9 cellular contexts compared by ENCODE assay signal in the genomic region with DNA sequence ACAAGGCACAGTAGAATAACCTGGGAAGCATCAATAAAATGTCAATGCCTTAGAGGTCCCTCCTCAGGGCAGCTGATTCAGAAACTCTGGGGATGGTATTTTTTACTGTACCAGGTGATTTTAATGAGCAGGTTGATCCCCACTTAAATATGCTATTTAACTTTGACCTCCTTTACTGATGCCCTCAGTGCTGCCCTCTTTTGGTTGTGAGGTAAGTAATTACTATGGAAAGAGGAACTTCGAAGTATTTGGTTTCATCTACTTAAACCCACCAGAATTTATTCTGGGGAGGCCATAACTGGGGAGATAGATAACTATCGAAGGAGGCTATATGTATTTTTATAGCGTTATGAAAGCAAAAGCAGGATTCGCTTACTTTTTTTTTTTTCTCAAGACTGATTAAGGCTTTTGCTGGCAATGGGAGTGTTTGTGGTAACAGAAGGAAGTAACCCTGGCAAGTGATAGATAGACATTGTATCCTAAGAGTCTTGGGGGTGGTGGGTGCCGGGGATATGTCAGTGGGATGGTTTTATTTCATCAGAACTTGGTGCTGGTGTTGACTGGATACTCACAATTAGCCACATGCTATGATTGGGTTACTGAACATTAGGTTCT.
DNase-seq lines count a peak whose midpoint lies in the region; ATAC-seq, FAIRE-seq and TF ChIP-seq lines count a peak whose summit lies in the region.
"Had no signal": no experiment of that assay in that cellular context is flagged by ENCODE, and none has a peak within 500 bp of the region (broad histone marks: within the 10 kb centered on the region; RNA-seq: fewer than 3 reads in every experiment).

No MANE protein-coding gene starts in this region.

- peak overlapping the region; percentile 6 for H3K9ac ChIP-seq in Loucy (ENCODE audit: low read depth, low read length, poor library complexity, severe bottlenecking)
- no peak overlapping the region for H3K9ac ChIP-seq in astrocyte (ENCODE audit: low read length)

- H3K36me3 ChIP-seq in Loucy (ENCODE audit: insufficient read depth, low read length) (no peaks in the 10 kb centered on the region), astrocyte (ENCODE audit: insufficient read depth, low read length) (no peaks in the 10 kb centered on the region), vagina (no peaks in the 10 kb centered on the region)
- H3K36me3 ChIP-seq in naive thymus-derived CD4-positive, alpha-beta T cell (ENCODE audit: control insufficient read depth in 2 of 3, insufficient read depth in 3 of 3, low read length in 3 of 3), result no peaks in the 10 kb centered on the region

- no peak overlapping the region for H3K27ac Mint-ChIP-seq in astrocyte (ENCODE audit: unreplicated experiment)
- no peak overlapping the region for H3K27ac Mint-ChIP-seq in naive thymus-derived CD4-positive, alpha-beta T cell
- H3K27ac Mint-ChIP-seq: T-cell had no signal

- POLR2A ChIA-PET in HEK293T (lab: Yijun Ruan, JAX), result no interaction called here
- POLR2A ChIA-PET in naive thymus-derived CD4-positive, alpha-beta T cell (lab: Charles Lee), result no interaction called here

- H2AFZ ChIP-seq in Loucy (ENCODE audit: low read length) (peak overlapping the region; percentile 78), astrocyte (ENCODE audit: low read depth, low read length) (no peak overlapping the region)

- no peak overlapping the region for H3K4me3 Mint-ChIP-seq in astrocyte (ENCODE audit: unreplicated experiment)
- H3K4me3 Mint-ChIP-seq in naive thymus-derived CD4-positive, alpha-beta T cell, result peak overlapping the region in 5 of 10 donors; percentile 4 to 65 (median 9)

- H3K27me3 Mint-ChIP-seq in astrocyte (ENCODE audit: low read depth, unreplicated experiment), result peaks cover 2% of the 10 kb centered on the region
- H3K27me3 Mint-ChIP-seq in naive thymus-derived CD4-positive, alpha-beta T cell, result peaks cover 0 to 2% (median 0%) of the 10 kb centered on the region in 5 donors
- H3K27me3 Mint-ChIP-seq: T-cell had no signal

- no peaks in the 10 kb centered on the region for H3K79me2 ChIP-seq in Loucy (ENCODE audit: insufficient read depth, low read length)
- H3K79me2 ChIP-seq in astrocyte (ENCODE audit: insufficient read depth, low read length), result no peaks in the 10 kb centered on the region

- H3K9me2 ChIP-seq in Loucy (replicated peaks; ENCODE audit: low read depth, low read length), result no peaks in the 10 kb centered on the region

- CTCF ChIA-PET in HEK293T (lab: Yijun Ruan, JAX), result interaction anchor here (0.6 to 1.0 kb wide), 3 partner anchors 8 to 170 kb away, joined by 3 read pairs; no protein-coding TSS in a partner anchor
- CTCF ChIA-PET in naive thymus-derived CD4-positive, alpha-beta T cell (lab: Charles Lee), result no interaction called here

- H3K27me3 ChIP-seq in Loucy (ENCODE audit: insufficient read depth, low read length, poor library complexity, severe bottlenecking) (no peaks in the 10 kb centered on the region), astrocyte (ENCODE audit: insufficient read depth, low read length) (no peaks in the 10 kb centered on the region), vagina (no peaks in the 10 kb centered on the region)
- no peaks in the 10 kb centered on the region for H3K27me3 ChIP-seq in naive thymus-derived CD4-positive, alpha-beta T cell (ENCODE audit: control insufficient read depth in 2 of 2, insufficient read depth in 2 of 2, low read length in 2 of 2)

- H3K4me1 ChIP-seq in Loucy (ENCODE audit: insufficient read depth, low read length, poor library complexity, severe bottlenecking) (peaks cover 13% of the 10 kb centered on the region), astrocyte (ENCODE audit: insufficient read depth, low read length) (no peaks in the 10 kb centered on the region), vagina (no peaks in the 10 kb centered on the region)
- peaks cover 0 to 4% of the 10 kb centered on the region in 2 donors for H3K4me1 ChIP-seq in naive thymus-derived CD4-positive, alpha-beta T cell (ENCODE audit: control insufficient read depth in 2 of 2, insufficient read depth in 2 of 2, low read length in 2 of 2)

- no peaks in the 10 kb centered on the region for H3K9me3 Mint-ChIP-seq in astrocyte (ENCODE audit: unreplicated experiment)
- peaks cover 0 to 2% (median 0%) of the 10 kb centered on the region in 11 donors for H3K9me3 Mint-ChIP-seq in naive thymus-derived CD4-positive, alpha-beta T cell

- no peak for TF ChIP-seq POLR2A in vagina (IDR thresholded peaks at IDR 0.05)

- no peaks in the 10 kb centered on the region for H3K36me3 Mint-ChIP-seq in astrocyte (ENCODE audit: low read depth, unreplicated experiment)
- H3K36me3 Mint-ChIP-seq in naive thymus-derived CD4-positive, alpha-beta T cell, result peaks cover 0 to 17% (median 0%) of the 10 kb centered on the region in 5 donors

- H3K4me2 ChIP-seq in Loucy (ENCODE audit: low read depth, low read length, poor library complexity, severe bottlenecking), result peak overlapping the region; percentile 45
- no peak overlapping the region for H3K4me2 ChIP-seq in astrocyte (ENCODE audit: low read length)

- H3K4me1 Mint-ChIP-seq in astrocyte (ENCODE audit: low read depth, unreplicated experiment), result no peaks in the 10 kb centered on the region
- H3K4me1 Mint-ChIP-seq in naive thymus-derived CD4-positive, alpha-beta T cell, result peaks cover 0 to 8% (median 5%) of the 10 kb centered on the region in 7 donors

- peak; percentile 67 for ATAC-seq in naive thymus-derived CD4-positive, alpha-beta T cell

- TF ChIP-seq CTCF in GM12873 (IDR thresholded peaks at IDR 0.05; ENCODE audit: insufficient read depth, low read depth, low read length, missing control alignments) (peak; percentile 56), Loucy (conservative IDR thresholded peaks at IDR 0.05; ENCODE audit: low read length) (peak; percentile 86), astrocyte (IDR thresholded peaks at IDR 0.05; ENCODE audit: insufficient read depth, low read depth, low read length) (peak; percentile 47), vagina (IDR thresholded peaks at IDR 0.05) (no peak)

- H3K4me3 ChIP-seq in Loucy (ENCODE audit: low read length, poor library complexity, severe bottlenecking) (peak overlapping the region; percentile 70), astrocyte (ENCODE audit: insufficient read depth, low read depth, low read length) (no peak overlapping the region), vagina (no peak overlapping the region)
- H3K4me3 ChIP-seq in naive thymus-derived CD4-positive, alpha-beta T cell (ENCODE audit: low read length), result no peak overlapping the region

- H3K9me3 ChIP-seq in Loucy (ENCODE audit: insufficient read depth, low read depth, low read length), result no peaks in the 10 kb centered on the region
- no peaks in the 10 kb centered on the region for H3K9me3 ChIP-seq in astrocyte (ENCODE audit: insufficient read depth, low read depth, low read length)
- no peaks in the 10 kb centered on the region for H3K9me3 ChIP-seq in naive thymus-derived CD4-positive, alpha-beta T cell (ENCODE audit: control insufficient read depth in 2 of 3, low read length in 3 of 3)
- no peaks in the 10 kb centered on the region for H3K9me3 ChIP-seq in vagina

- intact Hi-C loops in naive thymus-derived CD4-positive, alpha-beta T cell (cut with micrococcal nuclease), result loop anchor here (1.0 to 5.0 kb wide), 3 partner anchors 139 to 860 kb away; no protein-coding TSS in a partner anchor
- intact Hi-C loops in vagina (cut with DNase I), result no loop called here

- no peaks in the 10 kb centered on the region for H4K20me1 ChIP-seq in Loucy (ENCODE audit: insufficient read depth, low read length, poor library complexity, severe bottlenecking)
- H4K20me1 ChIP-seq in astrocyte (ENCODE audit: insufficient read depth, low read length), result no peaks in the 10 kb centered on the region

- DNase-seq in AML-193 (lab: John Stamatoyannopoulos, UW) (peak; percentile 84 to 86), HEK293T (ENCODE audit: extremely low spot score) (peak; percentile 45), astrocyte (ENCODE audit: low read depth) (no peak), NCI-H2227 (lab: John Stamatoyannopoulos, UW; ENCODE audit: unreplicated experiment) (no peak), vagina (ENCODE audit: extremely low spot score in 2 of 2) (no peak)
- peak in 5 of 9 donors; percentile 3 to 11 (median 8) for DNase-seq in naive thymus-derived CD4-positive, alpha-beta T cell

- H3K27ac ChIP-seq in astrocyte (ENCODE audit: low read depth, low read length), result no peak overlapping the region
- no peak overlapping the region for H3K27ac ChIP-seq in naive thymus-derived CD4-positive, alpha-beta T cell (ENCODE audit: low read depth, low read length)
- H3K27ac ChIP-seq in vagina, result no peak overlapping the region

- no peak for FAIRE-seq in astrocyte (lab: Jason Lieb, UNC)

- H3F3A ChIP-seq in Loucy (ENCODE audit: low read depth), result no peaks in the 10 kb centered on the region

TF ChIP-seq in HEK293T, 16 proteins besides CTCF, POLR2A, EP300 and RAD21:
- no peak for TF ChIP-seq ZNF384 (IDR thresholded peaks at IDR 0.05)
- TF ChIP-seq, protein P1, sequence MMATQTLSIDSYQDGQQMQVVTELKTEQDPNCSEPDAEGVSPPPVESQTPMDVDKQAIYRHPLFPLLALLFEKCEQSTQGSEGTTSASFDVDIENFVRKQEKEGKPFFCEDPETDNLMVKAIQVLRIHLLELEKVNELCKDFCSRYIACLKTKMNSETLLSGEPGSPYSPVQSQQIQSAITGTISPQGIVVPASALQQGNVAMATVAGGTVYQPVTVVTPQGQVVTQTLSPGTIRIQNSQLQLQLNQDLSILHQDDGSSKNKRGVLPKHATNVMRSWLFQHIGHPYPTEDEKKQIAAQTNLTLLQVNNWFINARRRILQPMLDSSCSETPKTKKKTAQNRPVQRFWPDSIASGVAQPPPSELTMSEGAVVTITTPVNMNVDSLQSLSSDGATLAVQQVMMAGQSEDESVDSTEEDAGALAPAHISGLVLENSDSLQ (IDR thresholded peaks at IDR 0.05), result no peak
- no peak for TF ChIP-seq HDGF (IDR thresholded peaks at IDR 0.05; ENCODE audit: borderline replicate concordance)
- TF ChIP-seq TARDBP (IDR thresholded peaks at IDR 0.05), result no peak
- TF ChIP-seq FOXM1 (IDR thresholded peaks at IDR 0.05; ENCODE audit: borderline replicate concordance), result no peak
- TF ChIP-seq ARNT (IDR thresholded peaks at IDR 0.05), result no peak
- TF ChIP-seq SP1 (IDR thresholded peaks at IDR 0.05), result no peak
- TF ChIP-seq LEF1 (IDR thresholded peaks at IDR 0.05; ENCODE audit: borderline replicate concordance), result no peak
- no peak for TF ChIP-seq FOXA1 (IDR thresholded peaks at IDR 0.05)
- TF ChIP-seq BHLHE40 (IDR thresholded peaks at IDR 0.05; ENCODE audit: borderline replicate concordance), result no peak
- no peak for TF ChIP-seq ELF4 (IDR thresholded peaks at IDR 0.05)
- no peak for TF ChIP-seq CTBP1 (IDR thresholded peaks at IDR 0.05; ENCODE audit: borderline replicate concordance)
- no peak for TF ChIP-seq SUZ12 (IDR thresholded peaks at IDR 0.05)

Comparison
In these comparisons a context has a peak if more than half of its experiments do, and no peak if none do; other contexts are left out.
1. DNase-seq: peak in AML-193 (2 of 2), HEK293T (single experiment) and naive thymus-derived CD4-positive, alpha-beta T cell (5 of 9); none in astrocyte (single experiment), NCI-H2227 (single experiment) and vagina (0 of 2).
2. CTCF ChIP-seq: peak in GM12873 (single experiment), Loucy (single experiment) and astrocyte (single experiment); none in vagina (0 of 3).